In the genomic region with DNA sequence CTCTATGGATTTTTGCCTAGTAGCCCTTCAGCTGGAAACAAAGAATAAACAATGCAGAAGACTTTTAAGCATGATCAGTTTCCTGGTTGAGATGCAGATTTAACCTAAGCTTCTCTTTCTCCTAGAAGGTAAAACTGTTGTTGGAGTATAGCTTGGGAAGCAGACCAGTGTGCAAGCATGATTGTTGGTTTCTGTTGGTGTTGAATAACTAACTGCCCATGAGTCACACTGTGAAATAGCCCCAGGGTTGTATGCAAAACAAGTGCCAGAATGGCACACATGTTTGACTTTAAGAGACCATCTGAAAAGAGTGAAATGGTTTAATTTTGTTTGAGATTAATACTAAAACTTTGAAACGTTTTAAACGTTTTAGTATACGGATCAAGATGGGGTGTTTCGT, we compare ENCODE assay signal across 9 cellular contexts.
DNase-seq lines count a peak whose midpoint lies in the region; ATAC-seq and TF ChIP-seq lines count a peak whose summit lies in the region.
"Had no signal": no experiment of that assay in that cellular context is flagged by ENCODE, and none has a peak within 500 bp of the region (broad histone marks: within the 10 kb centered on the region; RNA-seq: fewer than 3 reads in every experiment).

No MANE protein-coding gene starts in this region.

- H2AK5ac ChIP-seq in mesenchymal stem cell (ENCODE audit: low read length, severe bottlenecking) = no peak overlapping the region

- CTCF ChIA-PET in OCI-LY7 (lab: Charles Lee; ENCODE audit: unreplicated experiment) = no interaction called here

- no peak overlapping the region for H4K91ac ChIP-seq in mesenchymal stem cell (ENCODE audit: low read length)

- no peak overlapping the region for H4K8ac ChIP-seq in mesenchymal stem cell (ENCODE audit: low read length)

- H3K36me3 ChIP-seq in MG63 = peaks cover 27% of the 10 kb centered on the region
- peaks cover 0 to 12% of the 10 kb centered on the region in 2 experiments for H3K36me3 ChIP-seq in mesenchymal stem cell (ENCODE audit: control insufficient read depth in 1 of 2, insufficient read depth in 2 of 2, low read depth in 1 of 2, low read length in 2 of 2)
- no peaks in the 10 kb centered on the region for H3K36me3 ChIP-seq in OCI-LY7 (ENCODE audit: insufficient read depth, low read length)

- intact Hi-C loops in OCI-LY7 (cut with micrococcal nuclease; ENCODE audit: unreplicated experiment) = no loop called here

- no peak overlapping the region for H2BK5ac ChIP-seq in mesenchymal stem cell (ENCODE audit: low read depth, low read length, poor library complexity, severe bottlenecking)

- peaks cover 10% of the 10 kb centered on the region for H3K79me1 ChIP-seq in mesenchymal stem cell (replicated peaks; ENCODE audit: low read length, poor library complexity, severe bottlenecking)

- no peak overlapping the region for H2BK12ac ChIP-seq in mesenchymal stem cell (ENCODE audit: low read length in 2 of 2)

- H3K9me2 ChIP-seq in OCI-LY7 (ENCODE audit: insufficient read depth, low read length) = no peaks in the 10 kb centered on the region

- peak; percentile 38 for DNase-seq in GM04503 (ENCODE audit: low read depth)
- DNase-seq in MG63 = peak; percentile 30
- DNase-seq in T47D (ENCODE audit: low read depth in 1 of 2, low spot score in 1 of 2) = peak; percentile 12 to 58
- DNase-seq in mesenchymal stem cell = peak; percentile 48
- DNase-seq in DMS 273 (lab: John Stamatoyannopoulos, UW; ENCODE audit: unreplicated experiment) = no peak
- DNase-seq in OCI-LY7 (ENCODE audit: low spot score) = no peak
- DNase-seq in middle frontal gyrus (ENCODE audit: extremely low spot score, low spot score) = no peak
- DNase-seq: NCI-H510A treated with DMSO at 0.1 percent for 48 hours had no signal

- H3K27me3 ChIP-seq in MG63 (no peaks in the 10 kb centered on the region), mesenchymal stem cell (ENCODE audit: control insufficient read depth in 1 of 2, insufficient read depth in 1 of 2, low read length in 2 of 2) (no peaks in the 10 kb centered on the region)

- H3K9ac ChIP-seq in mesenchymal stem cell (ENCODE audit: low read length) = no peak overlapping the region

- H3K4ac ChIP-seq in mesenchymal stem cell (ENCODE audit: low read depth in 1 of 2, low read length in 2 of 2) = no peak overlapping the region

- no peaks in the 10 kb centered on the region for H3K9me3 ChIP-seq in MG63
- H3K9me3 ChIP-seq in mesenchymal stem cell (ENCODE audit: control insufficient read depth, low read length) = no peaks in the 10 kb centered on the region
- H3K9me3 ChIP-seq in OCI-LY7 (ENCODE audit: low read length) = no peaks in the 10 kb centered on the region

- no peak overlapping the region for H2AFZ ChIP-seq in mesenchymal stem cell (ENCODE audit: low read depth, low read length)
- no peak overlapping the region for H2AFZ ChIP-seq in OCI-LY7 (ENCODE audit: low read length)

- in situ Hi-C loops in T47D (cut with HindIII; ENCODE audit: low pct_unique_long_range_greater_than_20kb, low sequenced_read_pairs) = no loop called here

- H4K20me1 ChIP-seq in OCI-LY7 (ENCODE audit: insufficient read depth, low read length) = no peaks in the 10 kb centered on the region

- no peak overlapping the region for H2BK15ac ChIP-seq in mesenchymal stem cell (ENCODE audit: low read depth, poor library complexity, severe bottlenecking)

- peak overlapping the region; percentile 63 for H3K27ac ChIP-seq in mesenchymal stem cell (ENCODE audit: low read length, poor library complexity, severe bottlenecking)
- no peak overlapping the region for H3K27ac ChIP-seq in OCI-LY7 (ENCODE audit: low read depth, low read length, poor library complexity, severe bottlenecking)

- TF ChIP-seq CTCF in OCI-LY7 (conservative IDR thresholded peaks at IDR 0.05; ENCODE audit: low read length) = no peak

- H2BK120ac ChIP-seq in mesenchymal stem cell (ENCODE audit: low read depth, low read length) = no peak overlapping the region

- no peak overlapping the region for H3K14ac ChIP-seq in mesenchymal stem cell (ENCODE audit: low read length in 2 of 2)

- no peaks in the 10 kb centered on the region for H3K79me2 ChIP-seq in OCI-LY7 (ENCODE audit: insufficient read depth, low read depth, low read length)

- H3K4me3 ChIP-seq in MG63 (no peak overlapping the region), mesenchymal stem cell (ENCODE audit: insufficient read depth in 1 of 2, low read depth in 1 of 2, low read length in 2 of 2) (no peak overlapping the region), OCI-LY7 (ENCODE audit: low read depth, low read length, poor library complexity, severe bottlenecking) (no peak overlapping the region)

- BruUV-seq in OCI-LY7 (replicated peaks; lab: Mats Ljungman, UMichigan) = no TSS peak

- H3K4me2 ChIP-seq in mesenchymal stem cell (ENCODE audit: low read length, poor library complexity, severe bottlenecking) (no peak overlapping the region), OCI-LY7 (ENCODE audit: low read length) (no peak overlapping the region)

- 93% methylated on average over 2 of the region's 4 CpGs for WGBS in mesenchymal stem cell

- H3K23ac ChIP-seq in mesenchymal stem cell (ENCODE audit: low read length in 2 of 2) = no peak overlapping the region

- H3K18ac ChIP-seq in mesenchymal stem cell (ENCODE audit: low read depth in 1 of 2, low read length in 2 of 2) = no peak overlapping the region

- no peak for ATAC-seq in GM18502 (IDR thresholded peaks at IDR 0.05; ENCODE audit: poor library complexity, unreplicated experiment)

- H3K4me1 ChIP-seq in mesenchymal stem cell (ENCODE audit: control insufficient read depth, insufficient read depth, low read depth, low read length) (peaks cover 5% of the 10 kb centered on the region), OCI-LY7 (ENCODE audit: insufficient read depth, low read length, poor library complexity, severe bottlenecking) (no peaks in the 10 kb centered on the region)

- POLR2A ChIA-PET in OCI-LY7 (lab: Charles Lee) = no interaction called here

Comparison
In these comparisons a context has a peak if more than half of its experiments do, and no peak if none do; other contexts are left out.
1. DNase-seq: peak in GM04503 (single experiment), MG63 (single experiment), T47D (2 of 2) and mesenchymal stem cell (single experiment); none in DMS 273 (single experiment), OCI-LY7 (single experiment) and middle frontal gyrus (single experiment).